Comparison of ENCODE assay signal across 25 cellular contexts in genomic region chr10:59018977-59019376, GRCh38.
DNase-seq lines count a peak whose midpoint lies in the region; ATAC-seq, FAIRE-seq and TF ChIP-seq lines count a peak whose summit lies in the region.
"Had no signal": no experiment of that assay in that cellular context is flagged by ENCODE, and none has a peak within 500 bp of the region (broad histone marks: within the 10 kb centered on the region; RNA-seq: fewer than 3 reads in every experiment).

No MANE protein-coding gene starts in this region.

- no peak overlapping the region for H3K56ac ChIP-seq in H1 (replicated peaks; ENCODE audit: insufficient read length, low read depth, low read length)

- no peak overlapping the region for H3K4me2 ChIP-seq in H1 (ENCODE audit: insufficient read depth in 1 of 2, low read depth in 2 of 2, low read length in 2 of 2)

- no peak overlapping the region for H2BK20ac ChIP-seq in H1 (ENCODE audit: low read length)

- H3K27me3 ChIP-seq in H1 (replicated peaks in 1 of 4; ENCODE audit: control insufficient read depth in 3 of 4, extremely low read depth in 1 of 4, insufficient read depth in 3 of 4, low read length in 3 of 4) (no peaks in the 10 kb centered on the region), suprapubic skin (no peaks in the 10 kb centered on the region)
- H3K27me3 ChIP-seq: brain microvascular endothelial cell, neutrophil, sigmoid colon, SJSA1, tibial nerve had no signal

- no peak overlapping the region for H4K91ac ChIP-seq in H1 (replicated peaks; ENCODE audit: insufficient read length, low read length)

- TF ChIP-seq CTCF in H1 (IDR thresholded peaks at IDR 0.05; ENCODE audit: control extremely low read depth in 1 of 3, insufficient read depth in 1 of 3, low read depth in 1 of 3, low read length in 3 of 3) (no peak), suprapubic skin (IDR thresholded peaks at IDR 0.05) (no peak)

- no peak overlapping the region for H2BK5ac ChIP-seq in H1 (ENCODE audit: low read depth, low read length)

- no peak overlapping the region for H4K8ac ChIP-seq in H1 (ENCODE audit: extremely low read depth, insufficient read depth, low read length)

- no peaks in the 10 kb centered on the region for H3K36me3 ChIP-seq in H1 (ENCODE audit: control insufficient read depth in 2 of 4, insufficient read depth in 4 of 4, low read length in 3 of 4)
- no peaks in the 10 kb centered on the region for H3K36me3 ChIP-seq in suprapubic skin
- H3K36me3 ChIP-seq: brain microvascular endothelial cell, HAP-1, neutrophil, sigmoid colon, SJSA1, tibial nerve had no signal

- H3K23me2 ChIP-seq in H1 (ENCODE audit: low read depth, low read length): no peaks in the 10 kb centered on the region

- no peak for ATAC-seq in activated CD4-positive, CD25-positive, alpha-beta regulatory T cell treated with anti-CD3 and anti-CD28 coated beads, Interleukin-2, amount 50 U/mL, for 24 hours
- ATAC-seq in GM21526 (IDR thresholded peaks at IDR 0.05; ENCODE audit: low FRiP score, unreplicated experiment): no peak
- no peak for ATAC-seq in HG03439 (IDR thresholded peaks at IDR 0.05; ENCODE audit: unreplicated experiment)

- H4K20me1 ChIP-seq in H1 (replicated peaks in 1 of 2; ENCODE audit: control insufficient read depth in 1 of 2, insufficient read depth in 2 of 2, low read length in 2 of 2): no peaks in the 10 kb centered on the region

- H3K27ac ChIP-seq in H1 (ENCODE audit: low read depth, low read length) (no peak overlapping the region), suprapubic skin (peak overlapping the region; percentile 37)
- H3K27ac ChIP-seq: brain microvascular endothelial cell, neutrophil, SJSA1 had no signal

- CTCF ChIA-PET in H1 (lab: Charles Lee; ENCODE audit: partially characterized antibody): no interaction called here

- H2BK15ac ChIP-seq in H1 (ENCODE audit: low read length): peak overlapping the region; percentile 62; the same call in 1 of the 2 replicates

- POLR2A ChIA-PET in H1 (lab: Charles Lee; ENCODE audit: partially characterized antibody): no interaction called here

- H2BK120ac ChIP-seq in H1 (replicated peaks; ENCODE audit: low read depth, low read length): no peak overlapping the region

- H3K4me1 ChIP-seq in H1 (replicated peaks in 1 of 4; ENCODE audit: control insufficient read depth in 3 of 4, insufficient read depth in 4 of 4, low read length in 3 of 4) (peaks cover 0 to 5% (median 0%) of the 10 kb centered on the region in 4 experiments; a peak in 1 of 7 replicates), suprapubic skin (no peaks in the 10 kb centered on the region)
- H3K4me1 ChIP-seq: HAP-1, sigmoid colon, SJSA1 had no signal

- H3K23ac ChIP-seq in H1 (ENCODE audit: insufficient read length): no peak overlapping the region

- no peak overlapping the region for H3K4ac ChIP-seq in H1 (replicated peaks; ENCODE audit: insufficient read length, low read depth, low read length)

- no peak for FAIRE-seq in H1 (lab: Jason Lieb, UNC)
- FAIRE-seq: D721Med, GM12891 had no signal

- no peak overlapping the region for H3K9ac ChIP-seq in H1 (replicated peaks in 1 of 4; ENCODE audit: extremely low read depth in 1 of 4, low read depth in 3 of 4, low read length in 3 of 4)

- no peak overlapping the region for H2AFZ ChIP-seq in H1 (ENCODE audit: low read length)

- DNase-seq in NCI-H69 (lab: John Stamatoyannopoulos, UW): peak; percentile 13
- DNase-seq in H1 (ENCODE audit: low read depth in 1 of 2, low spot score in 2 of 2): no peak
- DNase-seq in myocyte (ENCODE audit: low read depth): peak; percentile 10
- DNase-seq in suprapubic skin (ENCODE audit: low spot score in 2 of 2): no peak
- DNase-seq in epidermal melanocyte (ENCODE audit: insufficient read length, low spot score): no peak
- DNase-seq: activated CD4-positive, alpha-beta T cell treated with anti-CD3 and anti-CD28 coated beads for 1 hour; effector CD8-positive, alpha-beta T cell; foreskin melanocyte; GDM1; mammary epithelial cell; NCI-H146; NCI-H510A treated with DMSO at 0.1 percent for 48 hours; sigmoid colon; stimulated activated CD4-positive, alpha-beta T cell treated with anti-CD3 and anti-CD28 coated beads, Interleukin-4, amount 100 ng/mL, for 24 hours; stimulated activated CD8-positive, alpha-beta memory T cell treated with anti-CD3 and anti-CD28 coated beads, Interleukin-4, amount 100 ng/mL, for 48 hours had no signal

- no peak overlapping the region for H2AK5ac ChIP-seq in H1 (ENCODE audit: low read depth, low read length)

- TF ChIP-seq POLR2A in H1 (IDR thresholded peaks at IDR 0.05; ENCODE audit: control extremely low read depth in 1 of 2, low read depth in 2 of 2, low read length in 2 of 2) (no peak), suprapubic skin (IDR thresholded peaks at IDR 0.05) (no peak)

- no peaks in the 10 kb centered on the region for H3K79me2 ChIP-seq in H1 (ENCODE audit: control insufficient read depth in 1 of 2, insufficient read depth in 2 of 2, low read length in 2 of 2)

- H3K4me3 ChIP-seq in H1 (ENCODE audit: extremely low read depth in 1 of 4, insufficient read depth in 2 of 4, low read depth in 3 of 4, low read length in 4 of 4) (no peak overlapping the region), suprapubic skin (peak overlapping the region; percentile 9)
- H3K4me3 ChIP-seq: HAP-1, SJSA1 had no signal

- no peak overlapping the region for H2BK12ac ChIP-seq in H1 (ENCODE audit: low read depth, low read length)

- H3K18ac ChIP-seq in H1 (ENCODE audit: extremely low read depth, low read length): no peak overlapping the region

- H4K5ac ChIP-seq in H1 (ENCODE audit: insufficient read length, low read depth, low read length): no peak overlapping the region

- TF ChIP-seq EP300 in H1 (IDR thresholded peaks at IDR 0.05; ENCODE audit: borderline replicate concordance in 1 of 2, low read depth in 2 of 2, low read length in 2 of 2): no peak
- no peak for TF ChIP-seq EP300 in suprapubic skin (IDR thresholded peaks at IDR 0.05)

- H3K79me1 ChIP-seq in H1 (ENCODE audit: low read depth, low read length): no peaks in the 10 kb centered on the region

- TF ChIP-seq RAD21 in H1 (IDR thresholded peaks at IDR 0.05 in 1 of 2, conservative IDR thresholded peaks at IDR 0.05 in 1 of 2; ENCODE audit: low read depth in 2 of 2, low read length in 2 of 2): no peak

- H3K9me3 ChIP-seq in H1 (ENCODE audit: insufficient read depth in 2 of 2, low read depth in 1 of 2, low read length in 1 of 2): no peaks in the 10 kb centered on the region
- H3K9me3 ChIP-seq in suprapubic skin: no peaks in the 10 kb centered on the region
- H3K9me3 ChIP-seq: HAP-1, neutrophil, sigmoid colon, SJSA1, tibial nerve had no signal

- no peak overlapping the region for H3K14ac ChIP-seq in H1 (ENCODE audit: insufficient read length)

- WGBS in H1 (ENCODE audit: extremely low coverage in 1 of 2, insufficient coverage in 1 of 2, insufficient read length in 1 of 2, insufficient replicate concordance in 2 of 2, low coverage in 1 of 2, low lambda C conversion rate in 2 of 2, missing lambda C conversion rate in 1 of 2), 2 experiments: 93% methylated on average over 5 of the region's 5 CpGs; no CpG with 5 or more reads in 1 of the 2 experiments
- 67% methylated on average over 5 of the region's 5 CpGs for WGBS in suprapubic skin

TF ChIP-seq in H1, 55 proteins besides CTCF, POLR2A, EP300 and RAD21:
- TF ChIP-seq BRCA1 (IDR thresholded peaks at IDR 0.05; ENCODE audit: low read depth, low read length) (no peak), TAF7 (optimal IDR thresholded peaks at IDR 0.05; ENCODE audit: borderline replicate concordance, low read depth, low read length) (no peak), BACH1 (IDR thresholded peaks at IDR 0.05; ENCODE audit: low read length) (no peak), MAX (IDR thresholded peaks at IDR 0.05) (no peak), SUZ12 (IDR thresholded peaks at IDR 0.05; ENCODE audit: low read length) (no peak), ZNF274 (IDR thresholded peaks at IDR 0.05; ENCODE audit: borderline replicate concordance, extremely low read depth, low read length) (no peak), SRF (IDR thresholded peaks at IDR 0.05; ENCODE audit: low read depth, low read length) (no peak), RBBP5 (IDR thresholded peaks at IDR 0.05; ENCODE audit: borderline replicate concordance, low read depth, low read length) (no peak), YY1 (IDR thresholded peaks at IDR 0.05; ENCODE audit: low read depth, low read length) (no peak), PHF8 (conservative IDR thresholded peaks at IDR 0.05; ENCODE audit: low read depth, low read length) (no peak), POLR2AphosphoS5 (IDR thresholded peaks at IDR 0.05; ENCODE audit: low read depth, low read length) (no peak), CHD2 (IDR thresholded peaks at IDR 0.05; ENCODE audit: low read length) (no peak), SP1 (IDR thresholded peaks at IDR 0.05; ENCODE audit: low read depth, low read length) (no peak), JUND (IDR thresholded peaks at IDR 0.05; ENCODE audit: low read length) (no peak), SIRT6 (IDR thresholded peaks at IDR 0.05; ENCODE audit: low read length) (no peak), E2F6 (IDR thresholded peaks at IDR 0.05) (no peak)

Comparison
In these comparisons a context has a peak if more than half of its experiments do, and no peak if none do; other contexts are left out.
1. DNase-seq: peak in NCI-H69 (single experiment) and myocyte (single experiment); none in H1 (0 of 2), suprapubic skin (0 of 2) and epidermal melanocyte (single experiment).